ENCODE assay signal across 8 cellular contexts in the genomic region with DNA sequence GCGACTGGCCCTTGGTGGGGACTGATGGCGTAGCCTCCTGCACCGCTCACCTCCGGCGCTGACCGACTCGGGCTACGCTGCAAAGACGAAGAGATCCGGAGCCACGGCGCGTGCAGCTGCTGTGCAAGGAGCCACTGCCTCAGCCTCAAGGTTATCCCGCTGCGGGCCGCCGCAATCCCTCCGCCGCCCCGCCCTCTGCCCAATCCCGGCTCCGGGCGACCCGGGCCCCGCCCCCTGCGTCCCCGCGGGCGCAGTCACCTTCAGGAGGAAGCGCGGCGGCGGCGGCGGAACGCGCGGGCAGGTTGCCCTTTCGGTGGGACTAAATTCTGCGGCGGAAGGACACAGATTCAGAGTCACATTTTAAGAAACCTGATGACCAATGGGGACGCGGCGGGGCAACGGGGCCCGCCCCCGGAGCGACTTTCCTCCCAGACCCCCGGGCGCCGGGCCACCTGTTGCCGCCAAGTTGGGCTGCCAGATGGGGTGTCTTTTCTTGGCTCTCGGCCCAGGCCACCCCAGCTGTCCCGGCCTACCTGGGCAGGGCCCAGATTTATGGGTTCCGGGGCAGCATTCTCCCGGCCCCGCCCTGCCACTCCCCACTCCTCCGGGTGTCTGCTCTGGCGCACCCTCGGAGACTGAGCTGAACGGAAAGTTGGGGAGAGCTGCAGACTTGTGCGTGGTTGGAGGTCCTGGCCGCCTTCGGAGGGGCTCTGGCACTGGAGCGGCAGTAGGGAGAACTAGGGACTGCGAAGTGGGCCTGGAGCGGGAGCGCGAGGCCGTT. TPM values are rescaled to one million over a fixed set of nuclear protein-coding genes. Genes with fewer than 3 reads are reported as not detected.
DNase-seq lines count a peak whose midpoint lies in the region; FAIRE-seq and TF ChIP-seq lines count a peak whose summit lies in the region.

Gene PKM (minus strand): TSS at position 125 of the 781 bp plus-strand sequence. CDS start 12,093 bp downstream, outside the sequence.

- POLR2A ChIA-PET in HEK293 (lab: Yijun Ruan, JAX), result interaction anchor here (0.7 to 4.2 kb wide), 25 partner anchors 10 to 1469 kb away, joined by 3 to 66 read pairs (median 6); partner anchors contain the start of genes BBS4, GRAMD2A, HIGD2B and MYO9A

- H3K9me3 ChIP-seq in HEK293 (ENCODE audit: control insufficient read depth, insufficient read depth, low read depth, low read length) (no peaks in the 10 kb centered on the region), neuron (ENCODE audit: low read length) (no peaks in the 10 kb centered on the region)

- DNase-seq in NAMALWA (ENCODE audit: low spot score), result peak; percentile 97
- peak; percentile 93 for DNase-seq in SK-MEL-5 (ENCODE audit: low read depth, low spot score)
- DNase-seq in activated naive CD4-positive, alpha-beta T cell treated with Interleukin-2 at 50 U/mL for 16 hours, result peak; percentile 95
- peak; percentile 90 for DNase-seq in foreskin melanocyte
- DNase-seq in stromal cell of bone marrow (ENCODE audit: low read depth), result peak; percentile 92

- CTCF ChIA-PET in HEK293 (lab: Yijun Ruan, JAX), result interaction anchor here (0.7 to 2.0 kb wide), 4 partner anchors 9 to 262 kb away, joined by 3 to 6 read pairs (median 4); no protein-coding TSS in a partner anchor

- peak; percentile 48 for FAIRE-seq in G401.6 (lab: Jason Lieb, UNC)

- peak within 1 kb of the TSS; percentile 70 for H3K4me3 ChIP-seq in HEK293 (ENCODE audit: low read depth, low read length)
- H3K4me3 ChIP-seq in neuron (ENCODE audit: low read length), result peak within 1 kb of the TSS; percentile 98

- in situ Hi-C loops in SK-MEL-5 (cut with HindIII; ENCODE audit: low pct_unique_long_range_greater_than_20kb, low sequenced_read_pairs), result no loop called here

- H3K36me3 ChIP-seq in HEK293 (ENCODE audit: control insufficient read depth in 2 of 2, insufficient read depth in 1 of 2, low read length in 2 of 2) (peaks cover under 1 to 9% of the 10 kb centered on the region in 2 experiments; a peak in 2 of 3 replicates), neuron (ENCODE audit: insufficient read depth, low read length) (no peaks in the 10 kb centered on the region)

- peak within 1 kb of the TSS; percentile 98 for H3K27ac ChIP-seq in HEK293 (ENCODE audit: extremely low read depth, low read depth, low read length)

- peak; percentile 19 for TF ChIP-seq CTCF in HEK293 (tag by site-specific recombination; IDR thresholded peaks at IDR 0.05)

- H3K4me1 ChIP-seq in HEK293 (ENCODE audit: control insufficient read depth, insufficient read depth, low read length), result peaks cover 19% of the 10 kb centered on the region
- peaks cover 35% of the 10 kb centered on the region for H3K4me1 ChIP-seq in neuron (ENCODE audit: insufficient read depth, low read length)

- H2AFZ ChIP-seq in neuron (ENCODE audit: low read depth, low read length), result peak within 1 kb of the TSS; percentile 85

- H3K27me3 ChIP-seq in neuron (ENCODE audit: insufficient read depth, low read length), result no peaks in the 10 kb centered on the region

TF ChIP-seq in HEK293, 187 proteins besides CTCF, POLR2A, EP300 and RAD21 (continues in another document):
- TF ChIP-seq ZNF561 (tag by site-specific recombination; IDR thresholded peaks at IDR 0.05; ENCODE audit: borderline replicate concordance) (peak; percentile 100), ZNF24 (tag by site-specific recombination; IDR thresholded peaks at IDR 0.05) (peak; percentile 86), ZNF677 (tag by site-specific recombination; IDR thresholded peaks at IDR 0.05) (no peak), ZNF654 (tag by site-specific recombination; IDR thresholded peaks at IDR 0.05; ENCODE audit: low read depth) (no peak), SP7 (tag by site-specific recombination; IDR thresholded peaks at IDR 0.05) (peak; percentile 94), ZNF623 (tag by site-specific recombination; IDR thresholded peaks at IDR 0.05) (peak; percentile 25; the same call in 1 of the 2 replicates), KLF8 (tag by site-specific recombination; IDR thresholded peaks at IDR 0.05) (peak; percentile 100), FEZF1 (tag by site-specific recombination; IDR thresholded peaks at IDR 0.05) (peak; percentile 41), ZNF274 (IDR thresholded peaks at IDR 0.05; ENCODE audit: low read length) (no peak), ZNF274 (tag by site-specific recombination; IDR thresholded peaks at IDR 0.05; ENCODE audit: borderline replicate concordance) (no peak), BCL11A (tag by site-specific recombination; IDR thresholded peaks at IDR 0.05; ENCODE audit: low read depth) (peak; percentile 79), ZNF76 (tag by site-specific recombination; IDR thresholded peaks at IDR 0.05; ENCODE audit: borderline replicate concordance, low read depth) (peak; percentile 88), ZNF768 (tag by site-specific recombination; IDR thresholded peaks at IDR 0.05) (peak; percentile 80; the same call in 1 of the 2 replicates), ZNF560 (tag by site-specific recombination; IDR thresholded peaks at IDR 0.05; ENCODE audit: borderline replicate concordance) (no peak), HOXA7 (CRISPR knock-in tag; IDR thresholded peaks at IDR 0.05; ENCODE audit: borderline replicate concordance) (no peak)
- TF ChIP-seq, protein P1, sequence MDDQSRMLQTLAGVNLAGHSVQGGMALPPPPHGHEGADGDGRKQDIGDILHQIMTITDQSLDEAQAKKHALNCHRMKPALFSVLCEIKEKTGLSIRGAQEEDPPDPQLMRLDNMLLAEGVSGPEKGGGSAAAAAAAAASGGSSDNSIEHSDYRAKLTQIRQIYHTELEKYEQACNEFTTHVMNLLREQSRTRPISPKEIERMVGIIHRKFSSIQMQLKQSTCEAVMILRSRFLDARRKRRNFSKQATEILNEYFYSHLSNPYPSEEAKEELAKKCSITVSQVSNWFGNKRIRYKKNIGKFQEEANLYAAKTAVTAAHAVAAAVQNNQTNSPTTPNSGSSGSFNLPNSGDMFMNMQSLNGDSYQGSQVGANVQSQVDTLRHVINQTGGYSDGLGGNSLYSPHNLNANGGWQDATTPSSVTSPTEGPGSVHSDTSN (CRISPR knock-in tag; IDR thresholded peaks at IDR 0.05), result peak; percentile 81
- TF ChIP-seq, protein P2, sequence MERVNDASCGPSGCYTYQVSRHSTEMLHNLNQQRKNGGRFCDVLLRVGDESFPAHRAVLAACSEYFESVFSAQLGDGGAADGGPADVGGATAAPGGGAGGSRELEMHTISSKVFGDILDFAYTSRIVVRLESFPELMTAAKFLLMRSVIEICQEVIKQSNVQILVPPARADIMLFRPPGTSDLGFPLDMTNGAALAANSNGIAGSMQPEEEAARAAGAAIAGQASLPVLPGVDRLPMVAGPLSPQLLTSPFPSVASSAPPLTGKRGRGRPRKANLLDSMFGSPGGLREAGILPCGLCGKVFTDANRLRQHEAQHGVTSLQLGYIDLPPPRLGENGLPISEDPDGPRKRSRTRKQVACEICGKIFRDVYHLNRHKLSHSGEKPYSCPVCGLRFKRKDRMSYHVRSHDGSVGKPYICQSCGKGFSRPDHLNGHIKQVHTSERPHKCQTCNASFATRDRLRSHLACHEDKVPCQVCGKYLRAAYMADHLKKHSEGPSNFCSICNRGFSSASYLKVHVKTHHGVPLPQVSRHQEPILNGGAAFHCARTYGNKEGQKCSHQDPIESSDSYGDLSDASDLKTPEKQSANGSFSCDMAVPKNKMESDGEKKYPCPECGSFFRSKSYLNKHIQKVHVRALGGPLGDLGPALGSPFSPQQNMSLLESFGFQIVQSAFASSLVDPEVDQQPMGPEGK (tag by site-specific recombination; IDR thresholded peaks at IDR 0.05), result peak; percentile 98
- TF ChIP-seq, protein P3, sequence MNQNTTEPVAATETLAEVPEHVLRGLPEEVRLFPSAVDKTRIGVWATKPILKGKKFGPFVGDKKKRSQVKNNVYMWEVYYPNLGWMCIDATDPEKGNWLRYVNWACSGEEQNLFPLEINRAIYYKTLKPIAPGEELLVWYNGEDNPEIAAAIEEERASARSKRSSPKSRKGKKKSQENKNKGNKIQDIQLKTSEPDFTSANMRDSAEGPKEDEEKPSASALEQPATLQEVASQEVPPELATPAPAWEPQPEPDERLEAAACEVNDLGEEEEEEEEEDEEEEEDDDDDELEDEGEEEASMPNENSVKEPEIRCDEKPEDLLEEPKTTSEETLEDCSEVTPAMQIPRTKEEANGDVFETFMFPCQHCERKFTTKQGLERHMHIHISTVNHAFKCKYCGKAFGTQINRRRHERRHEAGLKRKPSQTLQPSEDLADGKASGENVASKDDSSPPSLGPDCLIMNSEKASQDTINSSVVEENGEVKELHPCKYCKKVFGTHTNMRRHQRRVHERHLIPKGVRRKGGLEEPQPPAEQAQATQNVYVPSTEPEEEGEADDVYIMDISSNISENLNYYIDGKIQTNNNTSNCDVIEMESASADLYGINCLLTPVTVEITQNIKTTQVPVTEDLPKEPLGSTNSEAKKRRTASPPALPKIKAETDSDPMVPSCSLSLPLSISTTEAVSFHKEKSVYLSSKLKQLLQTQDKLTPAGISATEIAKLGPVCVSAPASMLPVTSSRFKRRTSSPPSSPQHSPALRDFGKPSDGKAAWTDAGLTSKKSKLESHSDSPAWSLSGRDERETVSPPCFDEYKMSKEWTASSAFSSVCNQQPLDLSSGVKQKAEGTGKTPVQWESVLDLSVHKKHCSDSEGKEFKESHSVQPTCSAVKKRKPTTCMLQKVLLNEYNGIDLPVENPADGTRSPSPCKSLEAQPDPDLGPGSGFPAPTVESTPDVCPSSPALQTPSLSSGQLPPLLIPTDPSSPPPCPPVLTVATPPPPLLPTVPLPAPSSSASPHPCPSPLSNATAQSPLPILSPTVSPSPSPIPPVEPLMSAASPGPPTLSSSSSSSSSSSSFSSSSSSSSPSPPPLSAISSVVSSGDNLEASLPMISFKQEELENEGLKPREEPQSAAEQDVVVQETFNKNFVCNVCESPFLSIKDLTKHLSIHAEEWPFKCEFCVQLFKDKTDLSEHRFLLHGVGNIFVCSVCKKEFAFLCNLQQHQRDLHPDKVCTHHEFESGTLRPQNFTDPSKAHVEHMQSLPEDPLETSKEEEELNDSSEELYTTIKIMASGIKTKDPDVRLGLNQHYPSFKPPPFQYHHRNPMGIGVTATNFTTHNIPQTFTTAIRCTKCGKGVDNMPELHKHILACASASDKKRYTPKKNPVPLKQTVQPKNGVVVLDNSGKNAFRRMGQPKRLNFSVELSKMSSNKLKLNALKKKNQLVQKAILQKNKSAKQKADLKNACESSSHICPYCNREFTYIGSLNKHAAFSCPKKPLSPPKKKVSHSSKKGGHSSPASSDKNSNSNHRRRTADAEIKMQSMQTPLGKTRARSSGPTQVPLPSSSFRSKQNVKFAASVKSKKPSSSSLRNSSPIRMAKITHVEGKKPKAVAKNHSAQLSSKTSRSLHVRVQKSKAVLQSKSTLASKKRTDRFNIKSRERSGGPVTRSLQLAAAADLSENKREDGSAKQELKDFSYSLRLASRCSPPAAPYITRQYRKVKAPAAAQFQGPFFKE (tag by site-specific recombination; IDR thresholded peaks at IDR 0.05; ENCODE audit: borderline replicate concordance), result no peak

RNA-seq across cellular contexts. Expression of gene PKM, which starts in this region (rescaled TPM):
- 1,252 and 1,322 TPM in 2 replicates for total RNA-seq in SK-MEL-5 (2014; rRNA removed; shearing (Covaris generic))
- polyA plus RNA-seq in SK-MEL-5 (2015; cell fraction: cytosol; rRNA removed), result 1,084 and 1,242 TPM in 2 replicates
- polyA plus RNA-seq in SK-MEL-5 (2015; cell fraction: nucleus; rRNA removed), result 800 and 830 TPM in 2 replicates

Comparison
In these comparisons a context has a peak if more than half of its experiments do, and no peak if none do; other contexts are left out.
1. Peak in every context shown above with its lines: DNase-seq, H3K4me3 ChIP-seq and H3K27ac ChIP-seq.